Comparison of ENCODE assay signal across 1 cellular context in genomic region chr1:168252204-168252733, GRCh38.
TF ChIP-seq lines count a peak whose summit lies in the region.

No MANE protein-coding gene starts in this region.

TF ChIP-seq in HepG2, 621 proteins besides CTCF, POLR2A, EP300 and RAD21:
- peak; percentile 32; the same call in 1 of the 2 replicates for TF ChIP-seq ARID5B (CRISPR knock-in tag; IDR thresholded peaks at IDR 0.05)
- peak; percentile 16; the same call in 1 of the 2 replicates for TF ChIP-seq FOXP4 (CRISPR knock-in tag; IDR thresholded peaks at IDR 0.05)
- TF ChIP-seq NR0B2 (CRISPR knock-in tag; IDR thresholded peaks at IDR 0.05): no peak
- TF ChIP-seq HNF4G (IDR thresholded peaks at IDR 0.05; ENCODE audit: borderline replicate concordance, low read depth, low read length): peak; percentile 31; the same call in 1 of the 2 replicates
- TF ChIP-seq HNF4G (CRISPR knock-in tag; IDR thresholded peaks at IDR 0.05; ENCODE audit: borderline replicate concordance, low read depth): no peak
- TF ChIP-seq LCORL (IDR thresholded peaks at IDR 0.05): no peak
- peak; percentile 40; the same call in 1 of the 2 replicates for TF ChIP-seq LCORL (CRISPR knock-in tag; IDR thresholded peaks at IDR 0.05)
- 0 out of 2 replicates have a peak, but pooled peaks have one; percentile 12 for TF ChIP-seq SAP130 (CRISPR knock-in tag; IDR thresholded peaks at IDR 0.05; ENCODE audit: low read depth)
- no peak for TF ChIP-seq ZNF614 (CRISPR knock-in tag; IDR thresholded peaks at IDR 0.05; ENCODE audit: borderline replicate concordance)
- TF ChIP-seq FOXP1 (IDR thresholded peaks at IDR 0.05): no peak
- TF ChIP-seq FOXP1 (CRISPR knock-in tag; IDR thresholded peaks at IDR 0.05): peak; percentile 46; the same call in 1 of the 2 replicates
- peak; percentile 67; the same call in 1 of the 2 replicates for TF ChIP-seq ZNF362 (CRISPR knock-in tag; IDR thresholded peaks at IDR 0.05; ENCODE audit: borderline replicate concordance)
- peak; percentile 44 for TF ChIP-seq PAXIP1 (CRISPR knock-in tag; conservative IDR thresholded peaks at IDR 0.05)
- peak; percentile 63; the same call in 1 of the 2 replicates for TF ChIP-seq HNF4A (CRISPR knock-in tag; IDR thresholded peaks at IDR 0.05)
